In genomic region chr6:132669690-132670291, GRCh38 we compare ENCODE assay signal across 8 cellular contexts. TPM values are rescaled to one million over a fixed set of nuclear protein-coding genes. Genes with fewer than 3 reads are reported as not detected.
DNase-seq lines count a peak whose midpoint lies in the region; ATAC-seq, FAIRE-seq and TF ChIP-seq lines count a peak whose summit lies in the region.

No MANE protein-coding gene starts in this region.

- no peaks in the 10 kb centered on the region for H3K79me2 ChIP-seq in parathyroid adenoma

- no peak overlapping the region for H3K4me3 ChIP-seq in parathyroid adenoma (ENCODE audit: low read depth, low read length)

- no peak overlapping the region for H3K27ac ChIP-seq in parathyroid adenoma

- DNase-seq in DMS53 treated with DMSO at 0.1 percent for 48 hours (lab: John Stamatoyannopoulos, UW; ENCODE audit: unreplicated experiment) (peak; percentile 55), NCI-H1048 (lab: John Stamatoyannopoulos, UW) (peak; percentile 38), UCSD-AML1 (lab: John Stamatoyannopoulos, UW; ENCODE audit: unreplicated experiment) (peak; percentile 17), frontal cortex (ENCODE audit: low spot score in 2 of 2) (peak; percentile 3 to 18)

- no peaks in the 10 kb centered on the region for H3K4me1 ChIP-seq in parathyroid adenoma

- no peaks in the 10 kb centered on the region for H3K9me3 ChIP-seq in parathyroid adenoma (ENCODE audit: control insufficient read depth, low read length)

- ATAC-seq in GM21526 (IDR thresholded peaks at IDR 0.05; ENCODE audit: low FRiP score, unreplicated experiment) (peak; percentile 64), HG03342 (IDR thresholded peaks at IDR 0.05; ENCODE audit: unreplicated experiment) (no peak), HG03469 (IDR thresholded peaks at IDR 0.05; ENCODE audit: unreplicated experiment) (no peak)

- TF ChIP-seq CTCF in parathyroid adenoma (IDR thresholded peaks at IDR 0.05) = peak; percentile 48

- no peaks in the 10 kb centered on the region for H3K36me3 ChIP-seq in parathyroid adenoma (ENCODE audit: control insufficient read depth, insufficient read depth, low read length)

- no peaks in the 10 kb centered on the region for H3K27me3 ChIP-seq in parathyroid adenoma (ENCODE audit: control insufficient read depth, insufficient read depth, low read length)

- peak overlapping the region; percentile 34 for H2AFZ ChIP-seq in parathyroid adenoma

- no peak overlapping the region for H3K9ac ChIP-seq in parathyroid adenoma

- FAIRE-seq in frontal cortex (lab: Jason Lieb, UNC) = no peak

- no peak overlapping the region for H3K4me2 ChIP-seq in parathyroid adenoma (ENCODE audit: low read length)

RNA-seq across cellular contexts. Expression of gene TAAR1, which starts 10.8 kb away (rescaled TPM):
- not detected for total RNA-seq in frontal cortex

RNA-seq across cellular contexts. Expression of gene VNN1, which starts 44.1 kb away (rescaled TPM):
- total RNA-seq in frontal cortex = under 0.01 TPM

RNA-seq across cellular contexts. Expression of gene TAAR2, which starts 45.7 kb away (rescaled TPM):
- total RNA-seq in frontal cortex = not detected
